10 cellular contexts compared by ENCODE assay signal in the genomic region with DNA sequence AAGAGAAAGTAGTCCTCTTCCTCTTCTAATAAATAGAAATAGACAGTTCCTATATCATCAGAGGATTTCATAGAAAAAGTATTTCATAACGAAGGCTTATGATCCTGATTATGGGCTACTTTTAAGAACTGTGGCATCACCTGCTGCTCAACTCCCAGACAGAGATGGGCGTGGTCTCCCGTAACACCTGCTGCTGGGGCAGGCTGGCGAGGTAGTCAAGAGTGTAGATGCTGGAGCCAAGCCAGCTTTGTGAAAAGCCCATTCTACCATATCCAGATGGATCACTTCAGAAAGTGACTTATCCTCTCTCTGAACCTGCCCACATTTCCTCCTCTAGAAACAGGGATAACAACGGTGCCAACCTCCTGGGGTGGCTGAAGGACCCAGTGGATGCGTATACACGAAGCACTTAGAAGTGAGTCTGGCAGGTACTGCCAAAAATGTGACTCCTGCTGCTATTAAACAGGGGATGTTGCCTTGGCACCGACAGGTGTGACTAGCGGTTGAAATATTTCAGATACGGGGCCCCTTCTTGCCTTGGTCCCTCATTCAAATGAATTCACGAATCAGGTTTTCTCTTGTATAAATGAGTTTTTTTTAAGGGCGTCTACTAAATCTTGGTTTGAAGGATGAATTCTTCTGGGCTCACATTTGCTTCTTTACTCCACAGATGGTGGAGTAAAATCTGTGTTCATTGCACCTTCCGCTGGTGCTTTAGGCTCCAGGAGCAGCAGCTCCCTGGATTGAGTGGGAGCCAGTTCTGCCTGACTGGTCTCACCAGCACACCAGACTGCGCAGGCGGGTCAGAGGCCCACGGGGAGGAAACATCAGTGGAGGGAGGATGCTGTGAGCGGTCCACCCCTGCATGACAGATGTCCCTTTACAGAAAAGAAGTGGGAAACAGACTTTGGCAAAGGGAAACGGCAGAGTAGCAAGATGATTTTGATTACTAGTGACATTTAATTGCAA.
A peak's percentile ranks its signal among the peaks of the same experiment; 100 is the strongest.
DNase-seq lines count a peak whose midpoint lies in the region; ATAC-seq and TF ChIP-seq lines count a peak whose summit lies in the region.
"Had no signal": no experiment of that assay in that cellular context is flagged by ENCODE, and none has a peak within 500 bp of the region (broad histone marks: within the 10 kb centered on the region; RNA-seq: fewer than 3 reads in every experiment).

No MANE protein-coding gene starts in this region.

- H3K4me3 ChIP-seq in foreskin fibroblast (ENCODE audit: low read depth in 1 of 2, low read length in 2 of 2), result no peak overlapping the region

- TF ChIP-seq CTCF in foreskin fibroblast (IDR thresholded peaks at IDR 0.05; ENCODE audit: low read depth, low read length), result no peak

- intact Hi-C loops in Right ventricle myocardium superior (cut with DNase I), result no loop called here
- intact Hi-C loops in posterior cingulate gyrus (cut with DNase I), result no loop called here

- peak; percentile 69 for DNase-seq in G401 (ENCODE audit: low spot score)
- DNase-seq in NCI-H345 (lab: John Stamatoyannopoulos, UW), result peak; percentile 95
- no peak for DNase-seq in Right ventricle myocardium superior
- DNase-seq in posterior cingulate gyrus, result peak in 8 of 10 donors; percentile 53 to 94 (median 70)
- DNase-seq in foreskin fibroblast, result no peak
- no peak for DNase-seq in midbrain (lab: John Stamatoyannopoulos, UW)
- no peak for DNase-seq in activated CD8-positive, alpha-beta memory T cell treated with anti-CD3 and anti-CD28 coated beads for 24 hours
- DNase-seq: activated CD8-positive, alpha-beta T cell treated with anti-CD3 and anti-CD28 coated beads for 36 hours; activated naive CD4-positive, alpha-beta T cell treated with anti-CD3 and anti-CD28 coated beads, Interleukin-2, amount 10 ng/mL, durations not matched to agents 7 days and 5 days had no signal

- ATAC-seq in Right ventricle myocardium superior (ENCODE audit: poor library complexity) (peak; percentile 60), GM19328 (IDR thresholded peaks at IDR 0.05; ENCODE audit: unreplicated experiment) (no peak)
- ATAC-seq: activated CD8-positive, alpha-beta T cell treated with anti-CD3 and anti-CD28 coated beads for 36 hours had no signal

- in situ Hi-C loops in G401 (cut with HindIII; ENCODE audit: low sequenced_read_pairs), result no loop called here

Comparison
In these comparisons a context has a peak if more than half of its experiments do, and no peak if none do; other contexts are left out.
1. DNase-seq: peak in G401 (single experiment), NCI-H345 (single experiment) and posterior cingulate gyrus (8 of 10); none in Right ventricle myocardium superior (single experiment), foreskin fibroblast (0 of 2), midbrain (single experiment) and activated CD8-positive, alpha-beta memory T cell treated with anti-CD3 and anti-CD28 coated beads for 24 hours (single experiment).